Comparison of ENCODE assay signal across 6 cellular contexts in the genomic region with DNA sequence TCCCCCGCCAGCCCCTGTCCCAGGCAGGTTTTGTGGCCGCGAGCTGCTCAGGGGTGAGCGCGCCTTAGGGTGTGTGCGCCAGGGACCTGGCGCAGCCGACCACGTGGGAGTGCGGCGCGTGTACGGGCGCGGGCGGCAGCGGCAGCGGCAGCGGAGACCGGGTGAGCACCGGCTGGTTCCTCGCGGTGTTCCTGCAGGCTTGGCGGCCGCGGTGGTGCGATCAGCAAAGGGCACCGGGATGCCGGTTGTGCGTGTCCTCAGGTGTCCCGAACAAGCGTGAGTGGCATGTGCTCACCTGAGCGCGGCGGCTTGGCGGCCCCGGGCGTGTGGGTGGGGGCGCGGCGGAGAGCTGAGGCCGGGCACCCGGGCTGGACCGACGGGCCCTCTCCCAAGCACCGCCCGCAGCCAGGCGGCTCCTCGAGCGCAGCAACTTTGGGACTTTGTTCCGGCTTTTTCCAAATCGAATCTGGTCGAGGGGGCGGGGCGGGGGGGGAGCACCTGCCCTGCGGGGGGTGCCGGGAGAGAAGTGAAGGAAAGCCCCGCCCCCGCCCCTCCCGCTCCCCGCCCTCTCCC. TPM values are rescaled to one million over a fixed set of nuclear protein-coding genes. Genes with fewer than 3 reads are reported as not detected.
DNase-seq lines count a peak whose midpoint lies in the region; TF ChIP-seq lines count a peak whose summit lies in the region.

No MANE protein-coding gene starts in this region.

- H3K27ac ChIP-seq in ectodermal cell (ENCODE audit: insufficient read depth, low read depth, low read length, poor library complexity, severe bottlenecking) (no peak overlapping the region), rectal smooth muscle tissue (ENCODE audit: low read depth, low read length) (peak overlapping the region; percentile 38)

- peak overlapping the region; percentile 79 for H3K9ac ChIP-seq in NT2/D1 (ENCODE audit: insufficient read length, low read depth)
- H3K9ac ChIP-seq in rectal smooth muscle tissue (ENCODE audit: low read length): peak overlapping the region; percentile 61

- DNase-seq in AG04449 (ENCODE audit: low read depth, low spot score): no peak
- no peak for DNase-seq in NT2/D1 (ENCODE audit: low read depth, low spot score)
- no peak for DNase-seq in GM13977 (ENCODE audit: low spot score)
- no peak for DNase-seq in GM20000 (ENCODE audit: low spot score)

- no peak for TF ChIP-seq CTCF in AG04449 (IDR thresholded peaks at IDR 0.05; ENCODE audit: insufficient read depth, low read length, missing control alignments)
- TF ChIP-seq CTCF in GM13977 (IDR thresholded peaks at IDR 0.05; ENCODE audit: extremely low read depth, insufficient read depth, missing control alignments): no peak
- no peak for TF ChIP-seq CTCF in GM20000 (IDR thresholded peaks at IDR 0.05; ENCODE audit: extremely low read depth, missing control alignments)

- in situ Hi-C loops in GM13977 (cut with MboI; ENCODE audit: low pct_unique_long_range_greater_than_20kb, low sequenced_read_pairs, unreplicated experiment): no loop called here

- H3K4me3 ChIP-seq in AG04449 (ENCODE audit: low read depth, low read length): peak overlapping the region; percentile 39
- peak overlapping the region; percentile 63 for H3K4me3 ChIP-seq in NT2/D1 (ENCODE audit: insufficient read length, low read depth)
- peak overlapping the region; percentile 32 for H3K4me3 ChIP-seq in ectodermal cell (ENCODE audit: insufficient read depth, low read depth, low read length)
- H3K4me3 ChIP-seq in rectal smooth muscle tissue (ENCODE audit: low read length): peak overlapping the region; percentile 59

- H3K9me3 ChIP-seq in NT2/D1 (ENCODE audit: insufficient read depth, low read length) (no peaks in the 10 kb centered on the region), ectodermal cell (ENCODE audit: control insufficient read depth, low read length) (no peaks in the 10 kb centered on the region)

- 1% methylated on average over 61 of the region's 61 CpGs for WGBS in ectodermal cell, 2 experiments

- POLR2A ChIA-PET in AG04449 (lab: Yijun Ruan, JAX): no interaction called here

- H3K36me3 ChIP-seq in NT2/D1 (ENCODE audit: insufficient read depth, insufficient read length, low read length) (peaks cover 2% of the 10 kb centered on the region), ectodermal cell (ENCODE audit: control insufficient read depth, insufficient read depth, low read length) (no peaks in the 10 kb centered on the region), rectal smooth muscle tissue (ENCODE audit: control insufficient read depth, insufficient read depth, low read length) (no peaks in the 10 kb centered on the region)

- peaks cover 30% of the 10 kb centered on the region for H3K27me3 ChIP-seq in NT2/D1 (ENCODE audit: insufficient read depth, insufficient read length)
- H3K27me3 ChIP-seq in ectodermal cell (ENCODE audit: control insufficient read depth, insufficient read depth, low read length, poor library complexity, severe bottlenecking): peaks cover 46% of the 10 kb centered on the region
- H3K27me3 ChIP-seq in rectal smooth muscle tissue (ENCODE audit: control insufficient read depth, insufficient read depth, low read length): no peaks in the 10 kb centered on the region

- peaks cover 39% of the 10 kb centered on the region for H3K4me1 ChIP-seq in NT2/D1 (ENCODE audit: insufficient read depth, insufficient read length)
- H3K4me1 ChIP-seq in ectodermal cell (ENCODE audit: control insufficient read depth, insufficient read depth, low read length): peaks cover 10% of the 10 kb centered on the region
- H3K4me1 ChIP-seq in rectal smooth muscle tissue (ENCODE audit: control insufficient read depth, insufficient read depth, low read length): no peaks in the 10 kb centered on the region

- CTCF ChIA-PET in AG04449 (lab: Yijun Ruan, JAX): interaction anchor here (0.9 to 3.4 kb wide), 5 partner anchors 13 to 170 kb away, joined by 3 to 11 read pairs (median 7); a partner anchor contains a TSS

RNA-seq across cellular contexts. Expression of a gene that starts 0.3 kb away (rescaled TPM):
- 1.3 TPM for polyA plus RNA-seq in ectodermal cell (2013, experiment 1 of 4)
- polyA plus RNA-seq in ectodermal cell (2013, experiment 2 of 4): 3.6 TPM
- 3.0 TPM for polyA plus RNA-seq in ectodermal cell (2013, experiment 3 of 4)
- polyA plus RNA-seq in ectodermal cell (2013, experiment 4 of 4): 2.8 TPM

RNA-seq across cellular contexts. Expression of a gene that starts 14.3 kb away (rescaled TPM):
- polyA plus RNA-seq in ectodermal cell (2013, experiment 1 of 4): 6.0 TPM
- 7.1 TPM for polyA plus RNA-seq in ectodermal cell (2013, experiment 2 of 4)
- polyA plus RNA-seq in ectodermal cell (2013, experiment 3 of 4): 5.9 TPM
- polyA plus RNA-seq in ectodermal cell (2013, experiment 4 of 4): 8.9 TPM

RNA-seq across cellular contexts. Expression of a gene that starts 37.3 kb away (rescaled TPM):
- polyA plus RNA-seq in ectodermal cell (2013, experiment 1 of 4): 6.8 TPM
- polyA plus RNA-seq in ectodermal cell (2013, experiment 2 of 4): 6.5 TPM
- polyA plus RNA-seq in ectodermal cell (2013, experiment 3 of 4): 15.7 TPM
- 20.7 TPM for polyA plus RNA-seq in ectodermal cell (2013, experiment 4 of 4)

RNA-seq across cellular contexts. Expression of a gene that starts 50.4 kb away (rescaled TPM):
- polyA plus RNA-seq in ectodermal cell (2013, experiment 1 of 4): 79.7 TPM
- 75.4 TPM for polyA plus RNA-seq in ectodermal cell (2013, experiment 2 of 4)
- 56.7 TPM for polyA plus RNA-seq in ectodermal cell (2013, experiment 3 of 4)
- 59.7 TPM for polyA plus RNA-seq in ectodermal cell (2013, experiment 4 of 4)

RNA-seq across cellular contexts. Expression of a gene that starts 52.8 kb away (rescaled TPM):
- polyA plus RNA-seq in ectodermal cell (2013, experiment 1 of 4): not detected
- polyA plus RNA-seq in ectodermal cell (2013, experiment 2 of 4): not detected
- not detected for polyA plus RNA-seq in ectodermal cell (2013, experiment 3 of 4)
- not detected for polyA plus RNA-seq in ectodermal cell (2013, experiment 4 of 4)
